In genomic region chr17:37848690-37849616, GRCh38 we compare ENCODE assay signal across 9 cellular contexts.
DNase-seq lines count a peak whose midpoint lies in the region; TF ChIP-seq lines count a peak whose summit lies in the region.
"Had no signal": no experiment of that assay in that cellular context is flagged by ENCODE, and none has a peak within 500 bp of the region (broad histone marks: within the 10 kb centered on the region; RNA-seq: fewer than 3 reads in every experiment).

No MANE protein-coding gene starts in this region.

- H3K27ac ChIP-seq in breast epithelium (no peak overlapping the region), mesodermal cell (ENCODE audit: low read depth, low read length, severe bottlenecking) (peak overlapping the region; percentile 49), neuronal stem cell (replicated peaks; ENCODE audit: low read length) (no peak overlapping the region), tibial artery (no peak overlapping the region)

- no peak overlapping the region for H3K4ac ChIP-seq in neuronal stem cell (ENCODE audit: low read length)

- H2BK120ac ChIP-seq in neuronal stem cell (ENCODE audit: low read depth, low read length) = no peak overlapping the region

- H3K27me3 ChIP-seq in breast epithelium (peaks cover 0 to 10% of the 10 kb centered on the region in 2 donors), neuronal stem cell (ENCODE audit: control insufficient read depth in 3 of 3, insufficient read depth in 3 of 3, low read depth in 1 of 3, low read length in 3 of 3) (peaks cover 0 to 3% (median 0%) of the 10 kb centered on the region in 3 experiments), tibial artery (peaks cover 0 to 29% of the 10 kb centered on the region in 2 donors)

- no peak overlapping the region for H2BK15ac ChIP-seq in neuronal stem cell (ENCODE audit: low read length)

- no peak overlapping the region for H3K4me2 ChIP-seq in neuronal stem cell (ENCODE audit: insufficient read depth, low read length, poor library complexity, severe bottlenecking)

- no TSS peak for BruUV-seq in MCF 10A (replicated peaks; lab: Mats Ljungman, UMichigan)

- no peak for TF ChIP-seq POLR2A in breast epithelium (IDR thresholded peaks at IDR 0.05)

- no peak overlapping the region for H4K8ac ChIP-seq in neuronal stem cell (ENCODE audit: low read depth, low read length)

- H3K14ac ChIP-seq in neuronal stem cell (ENCODE audit: low read length) = no peak overlapping the region

- H3K4me3 Mint-ChIP-seq in MCF 10A (ENCODE audit: unreplicated experiment) = no peak overlapping the region
- H3K4me3 Mint-ChIP-seq: activated naive CD8-positive, alpha-beta T cell had no signal

- H3K9me3 Mint-ChIP-seq in MCF 10A (ENCODE audit: unreplicated experiment) = no peaks in the 10 kb centered on the region

- no peaks in the 10 kb centered on the region for H3K36me3 Mint-ChIP-seq in MCF 10A (ENCODE audit: insufficient read depth, unreplicated experiment)
- H3K36me3 Mint-ChIP-seq: activated naive CD8-positive, alpha-beta T cell had no signal

- DNase-seq in MCF 10A (ENCODE audit: unreplicated experiment) (peak; percentile 74), breast epithelium (ENCODE audit: low spot score in 2 of 2) (no peak), HS-27A (ENCODE audit: low read depth) (peak; percentile 38), neuronal stem cell (ENCODE audit: low spot score) (no peak), tibial artery (no peak)
- peak; percentile 52 to 55 for DNase-seq in activated T-cell treated with anti-CD3 and anti-CD28 coated beads, Interleukin-2, amount 50 U/mL, for 48 hours
- DNase-seq in central memory CD4-positive, alpha-beta T cell = no peak

- peaks cover 6% of the 10 kb centered on the region for H3K4me1 Mint-ChIP-seq in MCF 10A (ENCODE audit: insufficient read depth, unreplicated experiment)

- no peak overlapping the region for H4K91ac ChIP-seq in neuronal stem cell (ENCODE audit: low read depth, low read length, poor library complexity)

- H3K9me3 ChIP-seq in breast epithelium (no peaks in the 10 kb centered on the region), mesodermal cell (ENCODE audit: control insufficient read depth, low read length) (no peaks in the 10 kb centered on the region), neuronal stem cell (replicated peaks in 1 of 2; ENCODE audit: control insufficient read depth in 2 of 2, insufficient read depth in 1 of 2, low read depth in 1 of 2, low read length in 2 of 2) (no peaks in the 10 kb centered on the region), tibial artery (no peaks in the 10 kb centered on the region)

- H3K4me3 ChIP-seq in breast epithelium (no peak overlapping the region), mesodermal cell (ENCODE audit: extremely low read depth, insufficient read depth, low read length, poor library complexity, severe bottlenecking) (no peak overlapping the region), neuronal stem cell (ENCODE audit: low read length in 2 of 2) (peak overlapping the region in 1 of 2 donors; percentile 56), tibial artery (no peak overlapping the region)

- no peaks in the 10 kb centered on the region for H3K79me1 ChIP-seq in neuronal stem cell (ENCODE audit: low read depth, low read length)

- H3K9ac ChIP-seq in neuronal stem cell (ENCODE audit: low read depth, low read length, poor library complexity) = no peak overlapping the region

- no peak overlapping the region for H2BK12ac ChIP-seq in neuronal stem cell (ENCODE audit: low read length)

- H2AK5ac ChIP-seq in neuronal stem cell (ENCODE audit: low read depth, low read length) = no peak overlapping the region

- no peak overlapping the region for H3K23ac ChIP-seq in neuronal stem cell (ENCODE audit: low read depth, low read length, poor library complexity)

- no peak overlapping the region for H3K18ac ChIP-seq in neuronal stem cell (ENCODE audit: low read length)

- H3K36me3 ChIP-seq in breast epithelium (no peaks in the 10 kb centered on the region), mesodermal cell (ENCODE audit: control insufficient read depth, insufficient read depth, low read length) (no peaks in the 10 kb centered on the region), neuronal stem cell (replicated peaks in 1 of 2; ENCODE audit: control insufficient read depth in 2 of 2, insufficient read depth in 2 of 2, low read length in 2 of 2) (no peaks in the 10 kb centered on the region), tibial artery (no peaks in the 10 kb centered on the region)

- H2BK5ac ChIP-seq in neuronal stem cell (ENCODE audit: low read length) = no peak overlapping the region

- WGBS in mesodermal cell (ENCODE audit: insufficient coverage in 2 of 2), 2 experiments = 87% methylated on average over 10 to 11 of the region's 15 CpGs
- WGBS in neuronal stem cell (ENCODE audit: extremely low coverage in 2 of 2, insufficient read length in 2 of 2, insufficient replicate concordance in 1 of 2), 2 donors = no CpG with 5 or more reads among the region's 15 CpGs

- intact Hi-C loops in MCF 10A (cut with micrococcal nuclease) (loop anchor here (1.0 kb wide), 1 partner anchor 199 kb away; no protein-coding TSS in a partner anchor), breast epithelium (cut with DNase I; ENCODE audit: low total_unique reads) (no loop called here), tibial artery (cut with DNase I; ENCODE audit: low total_unique reads) (no loop called here)

- H2AFZ ChIP-seq in neuronal stem cell (ENCODE audit: low read length) = no peak overlapping the region

- CTCF ChIA-PET in MCF 10A (lab: Yijun Ruan, JAX) = interaction anchor here (0.7 to 1.1 kb wide), 3 partner anchors 11 to 474 kb away, joined by 3 to 5 read pairs (median 4); no protein-coding TSS in a partner anchor

- peak overlapping the region; percentile 11 for H3K27ac Mint-ChIP-seq in MCF 10A (ENCODE audit: low read depth, unreplicated experiment)
- H3K27ac Mint-ChIP-seq: activated naive CD8-positive, alpha-beta T cell had no signal

- POLR2A ChIA-PET in MCF 10A (lab: Yijun Ruan, JAX) = no interaction called here

- H3K27me3 Mint-ChIP-seq in MCF 10A (ENCODE audit: insufficient read depth, unreplicated experiment) = peaks cover 11% of the 10 kb centered on the region

- TF ChIP-seq CTCF in MCF 10A (IDR thresholded peaks at IDR 0.05; ENCODE audit: unreplicated experiment) = no peak
- TF ChIP-seq CTCF in breast epithelium (IDR thresholded peaks at IDR 0.05) = no peak
- no peak for TF ChIP-seq CTCF in tibial artery (IDR thresholded peaks at IDR 0.05)

- H3K4me1 ChIP-seq in breast epithelium = no peaks in the 10 kb centered on the region
- peaks cover 3% of the 10 kb centered on the region for H3K4me1 ChIP-seq in mesodermal cell (ENCODE audit: control insufficient read depth, insufficient read depth, low read length, poor library complexity, severe bottlenecking)
- H3K4me1 ChIP-seq in neuronal stem cell (ENCODE audit: control insufficient read depth in 2 of 2, insufficient read depth in 1 of 2, low read depth in 1 of 2, low read length in 2 of 2) = peaks cover 0 to 4% of the 10 kb centered on the region in 2 donors
- H3K4me1 ChIP-seq in tibial artery = peaks cover 0 to 3% (median 0%) of the 10 kb centered on the region in 4 donors

Comparison
In these comparisons a context has a peak if more than half of its experiments do, and no peak if none do; other contexts are left out.
1. DNase-seq: peak in MCF 10A (single experiment), HS-27A (single experiment) and activated T-cell treated with anti-CD3 and anti-CD28 coated beads, Interleukin-2, amount 50 U/mL, for 48 hours (2 of 2); none in breast epithelium (0 of 2), neuronal stem cell (single experiment), tibial artery (0 of 2) and central memory CD4-positive, alpha-beta T cell (single experiment).